Comparison of ENCODE assay signal across 8 cellular contexts in the genomic region with DNA sequence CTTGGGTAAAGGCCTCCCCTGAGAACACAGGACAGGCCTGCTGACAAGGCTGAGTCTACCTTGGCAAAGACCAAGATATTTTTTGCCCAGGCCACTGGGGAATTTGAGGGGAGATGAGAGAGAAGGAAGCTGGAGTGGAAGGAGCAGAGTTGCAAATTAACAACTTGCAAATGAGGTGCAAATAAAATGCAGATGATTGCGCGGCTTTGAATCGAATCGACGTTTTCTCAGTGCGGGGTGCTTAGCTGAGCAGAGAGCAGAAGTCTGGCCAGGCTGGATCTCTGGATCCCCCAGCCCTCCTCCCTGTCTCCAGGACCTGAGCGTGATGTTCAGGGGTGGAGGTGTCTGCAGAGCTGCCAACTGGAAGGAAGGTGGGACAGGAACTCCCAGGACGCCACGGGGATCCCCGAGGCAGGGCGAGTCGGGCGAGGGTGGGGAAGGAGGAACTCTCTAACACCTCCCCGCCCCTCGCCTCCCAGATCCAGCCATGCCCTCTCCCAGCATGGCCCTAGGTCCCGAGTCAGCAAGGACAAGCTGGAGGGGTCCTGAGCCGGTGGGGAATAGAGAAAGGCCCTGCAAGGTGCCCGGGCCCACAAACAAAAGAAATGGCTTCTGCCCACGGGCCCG. TPM values are rescaled to one million over a fixed set of nuclear protein-coding genes. Genes with fewer than 3 reads are reported as not detected.
A peak's percentile ranks its signal among the peaks of the same experiment; 100 is the strongest.
DNase-seq lines count a peak whose midpoint lies in the region; ATAC-seq and TF ChIP-seq lines count a peak whose summit lies in the region.

No MANE protein-coding gene starts in this region.

- no peak for TF ChIP-seq POLR2A in gastroesophageal sphincter (IDR thresholded peaks at IDR 0.05)

- TF ChIP-seq CTCF in gastroesophageal sphincter (IDR thresholded peaks at IDR 0.05), result no peak
- TF ChIP-seq CTCF in progenitor cell of endocrine pancreas (IDR thresholded peaks at IDR 0.05; ENCODE audit: unreplicated experiment), result no peak

- H3K9me3 Mint-ChIP-seq in progenitor cell of endocrine pancreas (ENCODE audit: low read depth), result no peaks in the 10 kb centered on the region

- peak; percentile 22 for ATAC-seq in GM21723 (IDR thresholded peaks at IDR 0.05; ENCODE audit: unreplicated experiment)
- no peak for ATAC-seq in T-helper 17 cell
- ATAC-seq in gastroesophageal sphincter, result no peak
- ATAC-seq in HG03457 (IDR thresholded peaks at IDR 0.05; ENCODE audit: unreplicated experiment), result no peak

- H3K4me2 ChIP-seq in BLaER1 treated with 17β-estradiol and CSF1 and Interleukin-3, amounts not matched to agents 10 nM and 100 nM, result peak overlapping the region; percentile 96 to 100 (median 100)

- H3K9me3 ChIP-seq in BLaER1 treated with 17β-estradiol and CSF1 and Interleukin-3, amounts not matched to agents 10 nM and 100 nM (replicated peaks in 1 of 11), result no peaks in the 10 kb centered on the region
- H3K9me3 ChIP-seq in T-helper 17 cell (ENCODE audit: control insufficient read depth, low read length, poor library complexity, severe bottlenecking) (no peaks in the 10 kb centered on the region), gastroesophageal sphincter (no peaks in the 10 kb centered on the region)

- no peak for TF ChIP-seq EP300 in gastroesophageal sphincter (IDR thresholded peaks at IDR 0.05)

- peaks cover 29 to 56% (median 43%) of the 10 kb centered on the region in 10 experiments for H3K4me1 ChIP-seq in BLaER1 treated with 17β-estradiol and CSF1 and Interleukin-3, amounts not matched to agents 10 nM and 100 nM
- H3K4me1 ChIP-seq in gastroesophageal sphincter, result peaks cover 2 to 21% (median 8%) of the 10 kb centered on the region in 3 donors

- H3K9ac ChIP-seq in BLaER1 treated with 17β-estradiol and CSF1 and Interleukin-3, amounts not matched to agents 10 nM and 100 nM, result peak overlapping the region; percentile 68 to 83 (median 77)

- H3K27ac Mint-ChIP-seq in T-helper 17 cell (no peak overlapping the region), progenitor cell of endocrine pancreas (peak overlapping the region; percentile 88)

- H4K20me1 ChIP-seq in BLaER1 treated with 17β-estradiol and CSF1 and Interleukin-3, amounts not matched to agents 10 nM and 100 nM, result peaks cover 0 to 18% (median 0%) of the 10 kb centered on the region in 11 experiments; a peak in 8 of 22 replicates

- H3K4me3 Mint-ChIP-seq in T-helper 17 cell (peak overlapping the region; percentile 88), progenitor cell of endocrine pancreas (ENCODE audit: low read depth) (peak overlapping the region; percentile 70)

- peak overlapping the region; percentile 68 to 79 (median 71) for H3K4me3 ChIP-seq in BLaER1 treated with 17β-estradiol and CSF1 and Interleukin-3, amounts not matched to agents 10 nM and 100 nM
- H3K4me3 ChIP-seq in gastroesophageal sphincter, result peak overlapping the region; percentile 38 to 66

- peaks cover 4% of the 10 kb centered on the region for H3K36me3 Mint-ChIP-seq in T-helper 17 cell (ENCODE audit: low read depth)
- H3K36me3 Mint-ChIP-seq in progenitor cell of endocrine pancreas (ENCODE audit: insufficient read depth), result no peaks in the 10 kb centered on the region

- peak overlapping the region; percentile 38 to 84 (median 69); a peak in 20 of 22 replicates for H3K27ac ChIP-seq in BLaER1 treated with 17β-estradiol and CSF1 and Interleukin-3, amounts not matched to agents 10 nM and 100 nM
- peak overlapping the region in 3 of 4 donors; percentile 48 to 73 (median 53) for H3K27ac ChIP-seq in gastroesophageal sphincter

- H3K36me3 ChIP-seq in BLaER1 treated with 17β-estradiol and CSF1 and Interleukin-3, amounts not matched to agents 10 nM and 100 nM, result no peaks in the 10 kb centered on the region
- no peaks in the 10 kb centered on the region for H3K36me3 ChIP-seq in gastroesophageal sphincter

- 75% methylated on average over 6 of the region's 20 CpGs; no CpG with 5 or more reads in 1 of the 2 donors for WGBS in gastroesophageal sphincter (ENCODE audit: low coverage in 1 of 2), 2 donors

- H3K4me1 Mint-ChIP-seq in T-helper 17 cell (peaks cover 7% of the 10 kb centered on the region), progenitor cell of endocrine pancreas (ENCODE audit: low read depth) (peaks cover 12% of the 10 kb centered on the region)

- DNase-seq in T-helper 17 cell (no peak), progenitor cell of endocrine pancreas (ENCODE audit: low spot score, unreplicated experiment) (no peak), D341Med (ENCODE audit: low spot score) (no peak), NCI-H2029 (lab: John Stamatoyannopoulos, UW) (no peak)

- H3K27me3 Mint-ChIP-seq in T-helper 17 cell (peaks cover 55% of the 10 kb centered on the region), progenitor cell of endocrine pancreas (peaks cover 19% of the 10 kb centered on the region)

- H3K27me3 ChIP-seq in BLaER1 treated with 17β-estradiol and CSF1 and Interleukin-3, amounts not matched to agents 10 nM and 100 nM, result peaks cover 4 to 28% (median 21%) of the 10 kb centered on the region in 11 experiments; a peak in 16 of 22 replicates
- peaks cover 28% of the 10 kb centered on the region for H3K27me3 ChIP-seq in gastroesophageal sphincter

RNA-seq across cellular contexts. Expression of a gene that starts 0.5 kb away (rescaled TPM):
- total RNA-seq in T-helper 17 cell, result under 1 TPM in 1 of 2 donors, not detected in 1; 0.31 TPM
- under 1 TPM in 3 of 4 donors, not detected in 1; 0.12 to 0.47 (median 0.17) TPM for total RNA-seq in gastroesophageal sphincter
- 4.3 and 4.9 TPM in 2 replicates for total RNA-seq in progenitor cell of endocrine pancreas

RNA-seq across cellular contexts. Expression of a gene that starts 20.1 kb away (rescaled TPM):
- total RNA-seq in T-helper 17 cell (not detected), gastroesophageal sphincter (1 to 10 TPM in 1 of 4 donors, not detected in 3; 1.5 TPM), progenitor cell of endocrine pancreas (not detected in 2 replicates)

RNA-seq across cellular contexts. Expression of a gene that starts 42.8 kb away (rescaled TPM):
- total RNA-seq in T-helper 17 cell (10 to 100 TPM; 14.2 to 15.5 TPM), gastroesophageal sphincter (10 to 100 TPM in 3 of 4 donors, 1 to 10 TPM in 1; 9.2 to 14.9 (median 11.6) TPM), progenitor cell of endocrine pancreas (29.7 and 34.7 TPM in 2 replicates)
